8 cellular contexts compared by ENCODE assay signal in the genomic region with DNA sequence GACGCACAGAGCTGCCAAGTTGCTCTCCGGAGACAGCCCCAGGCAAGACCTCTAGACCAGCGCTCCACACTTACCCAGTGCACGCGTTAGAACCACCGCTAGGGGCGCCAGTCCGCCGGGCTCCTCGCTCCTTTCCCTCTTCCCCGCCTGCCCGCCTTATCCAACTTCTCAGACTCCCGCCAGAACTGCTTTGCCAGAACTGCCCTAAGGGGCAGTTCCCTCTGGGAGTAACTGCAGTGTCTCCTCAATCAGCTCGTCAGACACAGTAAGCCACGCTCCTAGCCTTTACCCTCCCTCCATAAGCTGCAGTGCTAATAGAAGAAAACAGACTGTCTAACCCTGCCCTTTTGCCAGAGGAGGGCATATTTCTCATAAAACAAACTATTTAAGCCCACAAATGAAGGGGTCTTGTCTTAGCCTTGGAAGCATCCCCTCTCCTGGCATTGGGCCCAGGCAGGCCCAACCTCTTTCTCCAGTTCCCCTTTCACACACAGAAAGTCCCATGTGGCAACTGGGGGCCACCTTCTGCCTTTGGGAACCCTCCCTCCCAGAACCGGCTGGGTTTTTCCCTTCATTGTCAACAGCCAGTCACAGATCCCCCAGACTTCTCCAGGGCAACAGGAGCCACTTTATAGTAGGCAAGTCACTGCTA. TPM values are rescaled to one million over a fixed set of nuclear protein-coding genes. Genes with fewer than 3 reads are reported as not detected.
DNase-seq lines count a peak whose midpoint lies in the region; ATAC-seq and TF ChIP-seq lines count a peak whose summit lies in the region.

No MANE protein-coding gene starts in this region.

- intact Hi-C loops in Panc1 (cut with micrococcal nuclease; ENCODE audit: unreplicated experiment): loop anchor here (2.0 to 5.0 kb wide), 2 partner anchors 57 to 60 kb away; a partner anchor contains a TSS
- intact Hi-C loops in naive thymus-derived CD4-positive, alpha-beta T cell (cut with micrococcal nuclease): loop anchor here (1.0 to 5.0 kb wide), 4 partner anchors 60 to 318 kb away; a partner anchor contains a TSS

- in situ Hi-C loops in Panc1 (cut with HindIII; ENCODE audit: low pct_unique_long_range_greater_than_20kb, low sequenced_read_pairs): no loop called here

- CTCF ChIA-PET in Panc1 (lab: Charles Lee): interaction anchor here (0.7 to 1.7 kb wide), 5 partner anchors 35 to 70 kb away, joined by 3 to 7 read pairs (median 4); a partner anchor contains a TSS
- CTCF ChIA-PET in naive thymus-derived CD4-positive, alpha-beta T cell (lab: Charles Lee): interaction anchor here (0.5 to 7.7 kb wide), 19 partner anchors 9 to 170 kb away, joined by 3 to 69 read pairs (median 4); no protein-coding TSS in a partner anchor

- ATAC-seq in GM18511 (IDR thresholded peaks at IDR 0.05; ENCODE audit: unreplicated experiment) (peak; percentile 30), Panc1 (peak; percentile 75)
- ATAC-seq in activated T-cell treated with anti-CD3 and anti-CD28 coated beads, Interleukin-2, amount 50 U/mL, for 72 hours (replicated peaks in 1 of 2): peak; percentile 36 to 41
- peak; percentile 59 for ATAC-seq in naive thymus-derived CD4-positive, alpha-beta T cell
- ATAC-seq in stimulated activated effector memory CD8-positive, alpha-beta T cell treated with anti-CD3 and anti-CD28 coated beads, Interleukin-12 subunit alpha, Interleukin-12 subunit beta, amount 100 ng/mL, for 72 hours: peak; percentile 55

- H3K9ac ChIP-seq in Karpas-422 (ENCODE audit: low read length): peak overlapping the region; percentile 40

- no peaks in the 10 kb centered on the region for H3K36me3 ChIP-seq in Karpas-422 (ENCODE audit: insufficient read depth, low read length)
- H3K36me3 ChIP-seq in Panc1 (ENCODE audit: control insufficient read depth, insufficient read depth, low read length): no peaks in the 10 kb centered on the region
- no peaks in the 10 kb centered on the region for H3K36me3 ChIP-seq in naive thymus-derived CD4-positive, alpha-beta T cell (ENCODE audit: control insufficient read depth in 2 of 3, insufficient read depth in 3 of 3, low read length in 3 of 3)

- H3K4me2 ChIP-seq in Karpas-422 (ENCODE audit: low read depth, low read length, poor library complexity, severe bottlenecking): peak overlapping the region; percentile 57

- DNase-seq in 8988T (peak; percentile 96), Karpas-422 (peak; percentile 88), Panc1 (ENCODE audit: low read depth, low spot score) (no peak), fibroblast of gingiva (ENCODE audit: low read depth) (peak; percentile 90)
- peak; percentile 81 to 85 for DNase-seq in activated T-cell treated with anti-CD3 and anti-CD28 coated beads, Interleukin-2, amount 50 U/mL, for 72 hours
- DNase-seq in naive thymus-derived CD4-positive, alpha-beta T cell: peak; percentile 52 to 83 (median 68)
- DNase-seq in stimulated activated effector memory CD8-positive, alpha-beta T cell treated with anti-CD3 and anti-CD28 coated beads, Interleukin-12 subunit alpha, Interleukin-12 subunit beta, amount 100 ng/mL, for 72 hours (ENCODE audit: low spot score in 2 of 2): peak; percentile 68 to 91

- no peak overlapping the region for H2AFZ ChIP-seq in Karpas-422 (ENCODE audit: low read length)

- H3K4me3 Mint-ChIP-seq in activated T-cell treated with anti-CD3 and anti-CD28 coated beads, Interleukin-2, amount 50 U/mL, for 72 hours: peak overlapping the region; percentile 90 to 95
- peak overlapping the region; percentile 9 to 89 (median 70) for H3K4me3 Mint-ChIP-seq in naive thymus-derived CD4-positive, alpha-beta T cell
- peak overlapping the region; percentile 92 for H3K4me3 Mint-ChIP-seq in stimulated activated effector memory CD8-positive, alpha-beta T cell treated with anti-CD3 and anti-CD28 coated beads, Interleukin-12 subunit alpha, Interleukin-12 subunit beta, amount 100 ng/mL, for 72 hours

- H3K27ac ChIP-seq in Karpas-422 (ENCODE audit: low read length) (no peak overlapping the region), Panc1 (ENCODE audit: low read length) (peak overlapping the region; percentile 73)
- no peak overlapping the region for H3K27ac ChIP-seq in naive thymus-derived CD4-positive, alpha-beta T cell (ENCODE audit: low read depth, low read length)

- no peaks in the 10 kb centered on the region for H3K79me2 ChIP-seq in Karpas-422 (ENCODE audit: low read length)

- peaks cover 72% of the 10 kb centered on the region for H3K4me1 Mint-ChIP-seq in activated T-cell treated with anti-CD3 and anti-CD28 coated beads, Interleukin-2, amount 50 U/mL, for 72 hours (ENCODE audit: low read depth)
- peaks cover 43 to 72% (median 62%) of the 10 kb centered on the region in 7 donors for H3K4me1 Mint-ChIP-seq in naive thymus-derived CD4-positive, alpha-beta T cell
- H3K4me1 Mint-ChIP-seq in stimulated activated effector memory CD8-positive, alpha-beta T cell treated with anti-CD3 and anti-CD28 coated beads, Interleukin-12 subunit alpha, Interleukin-12 subunit beta, amount 100 ng/mL, for 72 hours: peaks cover 81% of the 10 kb centered on the region

- H3K4me1 ChIP-seq in Karpas-422 (ENCODE audit: low read length) (peaks cover 69% of the 10 kb centered on the region), Panc1 (ENCODE audit: control insufficient read depth, insufficient read depth, low read length) (peaks cover 44% of the 10 kb centered on the region)
- peaks cover 41 to 48% of the 10 kb centered on the region in 2 donors for H3K4me1 ChIP-seq in naive thymus-derived CD4-positive, alpha-beta T cell (ENCODE audit: control insufficient read depth in 2 of 2, insufficient read depth in 2 of 2, low read length in 2 of 2)

- H3K27ac Mint-ChIP-seq in activated T-cell treated with anti-CD3 and anti-CD28 coated beads, Interleukin-2, amount 50 U/mL, for 72 hours: peak overlapping the region; percentile 79
- peak overlapping the region in 7 of 9 donors; percentile 11 to 90 (median 77) for H3K27ac Mint-ChIP-seq in naive thymus-derived CD4-positive, alpha-beta T cell
- peak overlapping the region; percentile 85 for H3K27ac Mint-ChIP-seq in stimulated activated effector memory CD8-positive, alpha-beta T cell treated with anti-CD3 and anti-CD28 coated beads, Interleukin-12 subunit alpha, Interleukin-12 subunit beta, amount 100 ng/mL, for 72 hours

- no peaks in the 10 kb centered on the region for H3K36me3 Mint-ChIP-seq in activated T-cell treated with anti-CD3 and anti-CD28 coated beads, Interleukin-2, amount 50 U/mL, for 72 hours (ENCODE audit: insufficient read depth in 2 of 2)
- peaks cover 0 to 17% (median 0%) of the 10 kb centered on the region in 5 donors for H3K36me3 Mint-ChIP-seq in naive thymus-derived CD4-positive, alpha-beta T cell
- peaks cover 20% of the 10 kb centered on the region for H3K36me3 Mint-ChIP-seq in stimulated activated effector memory CD8-positive, alpha-beta T cell treated with anti-CD3 and anti-CD28 coated beads, Interleukin-12 subunit alpha, Interleukin-12 subunit beta, amount 100 ng/mL, for 72 hours

- no peaks in the 10 kb centered on the region; the same call in 1 of the 2 replicates for H4K20me1 ChIP-seq in Karpas-422 (ENCODE audit: insufficient read depth, low read depth, low read length)

- peak; percentile 99 for TF ChIP-seq CTCF in Panc1 (IDR thresholded peaks at IDR 0.05)

- no peaks in the 10 kb centered on the region for H3K9me3 Mint-ChIP-seq in activated T-cell treated with anti-CD3 and anti-CD28 coated beads, Interleukin-2, amount 50 U/mL, for 72 hours
- H3K9me3 Mint-ChIP-seq in naive thymus-derived CD4-positive, alpha-beta T cell: peaks cover 0 to 1% (median 0%) of the 10 kb centered on the region in 11 donors
- no peaks in the 10 kb centered on the region for H3K9me3 Mint-ChIP-seq in stimulated activated effector memory CD8-positive, alpha-beta T cell treated with anti-CD3 and anti-CD28 coated beads, Interleukin-12 subunit alpha, Interleukin-12 subunit beta, amount 100 ng/mL, for 72 hours

- POLR2A ChIA-PET in Panc1 (lab: Charles Lee): interaction anchor here (0.5 to 1.0 kb wide), 2 partner anchors 17 to 65 kb away, joined by 3 to 12 read pairs; no protein-coding TSS in a partner anchor
- POLR2A ChIA-PET in naive thymus-derived CD4-positive, alpha-beta T cell (lab: Charles Lee): no interaction called here

- H3K9me3 ChIP-seq in Karpas-422 (ENCODE audit: low read length): no peaks in the 10 kb centered on the region
- H3K9me3 ChIP-seq in Panc1 (ENCODE audit: control insufficient read depth, insufficient read depth, low read depth, low read length): no peaks in the 10 kb centered on the region
- no peaks in the 10 kb centered on the region for H3K9me3 ChIP-seq in naive thymus-derived CD4-positive, alpha-beta T cell (ENCODE audit: control insufficient read depth in 2 of 3, low read length in 3 of 3)

- H3K4me3 ChIP-seq in Karpas-422 (ENCODE audit: low read length): 0 out of 2 replicates have a peak overlapping the region, but pooled peaks have one; percentile 21
- peak overlapping the region in 1 of 2 experiments; percentile 29; a peak in 1 of 4 replicates for H3K4me3 ChIP-seq in Panc1 (ENCODE audit: low read depth in 2 of 2, low read length in 2 of 2)
- peak overlapping the region; percentile 63 for H3K4me3 ChIP-seq in naive thymus-derived CD4-positive, alpha-beta T cell (ENCODE audit: low read length)

- no peaks in the 10 kb centered on the region for H3K9me2 ChIP-seq in Karpas-422 (replicated peaks; ENCODE audit: insufficient read depth, low read length)

- no peaks in the 10 kb centered on the region for H3K27me3 ChIP-seq in Karpas-422 (ENCODE audit: low read length)
- no peaks in the 10 kb centered on the region for H3K27me3 ChIP-seq in Panc1 (ENCODE audit: control insufficient read depth, insufficient read depth, low read length)
- no peaks in the 10 kb centered on the region for H3K27me3 ChIP-seq in naive thymus-derived CD4-positive, alpha-beta T cell (ENCODE audit: control insufficient read depth in 2 of 2, insufficient read depth in 2 of 2, low read length in 2 of 2)

- no peaks in the 10 kb centered on the region for H3K27me3 Mint-ChIP-seq in activated T-cell treated with anti-CD3 and anti-CD28 coated beads, Interleukin-2, amount 50 U/mL, for 72 hours (ENCODE audit: low read depth)
- H3K27me3 Mint-ChIP-seq in naive thymus-derived CD4-positive, alpha-beta T cell: peaks cover 0 to 5% (median 0%) of the 10 kb centered on the region in 5 donors

- BruUV-seq in Panc1 (replicated peaks; lab: Mats Ljungman, UMichigan): no TSS peak

RNA-seq across cellular contexts. Expression of a gene that starts 3.7 kb away (rescaled TPM):
- total RNA-seq in Karpas-422 (2014; rRNA removed; shearing (Covaris generic); ENCODE audit: low replicate concordance): 3.0 and 5.4 TPM in 2 replicates
- 7.8 TPM for total RNA-seq in Panc1 (2021; ENCODE audit: unreplicated experiment)
- polyA plus RNA-seq in Panc1 (2012; ENCODE audit: insufficient read length): 9.4 TPM
- total RNA-seq in activated T-cell treated with anti-CD3 and anti-CD28 coated beads, Interleukin-2, amount 50 U/mL, for 72 hours: 10 to 100 TPM; 23.7 to 25.9 TPM
- 10 to 100 TPM in 4 of 5 experiments, 1 to 10 TPM in 1; 7.7 to 31.1 (median 19.6) TPM for total RNA-seq in naive thymus-derived CD4-positive, alpha-beta T cell
- 1 to 10 TPM; 1.5 to 2.9 TPM for polyA plus RNA-seq in naive thymus-derived CD4-positive, alpha-beta T cell

RNA-seq across cellular contexts. Expression of a gene that starts 55.9 kb away (rescaled TPM):
- total RNA-seq in Karpas-422 (2014; rRNA removed; shearing (Covaris generic); ENCODE audit: low replicate concordance): 58.2 and 60.1 TPM in 2 replicates
- total RNA-seq in Panc1 (2021; ENCODE audit: unreplicated experiment): 67.8 TPM
- polyA plus RNA-seq in Panc1 (2012; ENCODE audit: insufficient read length): 22.3 TPM
- 10 to 100 TPM; 86.5 to 91.2 TPM for total RNA-seq in activated T-cell treated with anti-CD3 and anti-CD28 coated beads, Interleukin-2, amount 50 U/mL, for 72 hours
- total RNA-seq in naive thymus-derived CD4-positive, alpha-beta T cell: 10 to 100 TPM in 1 of 5 experiments, 1 to 10 TPM in 2, under 1 TPM in 2; 0.41 to 55.7 (median 1.2) TPM
- not detected for polyA plus RNA-seq in naive thymus-derived CD4-positive, alpha-beta T cell
